Comparison of ENCODE assay signal across 20 cellular contexts in the genomic region with DNA sequence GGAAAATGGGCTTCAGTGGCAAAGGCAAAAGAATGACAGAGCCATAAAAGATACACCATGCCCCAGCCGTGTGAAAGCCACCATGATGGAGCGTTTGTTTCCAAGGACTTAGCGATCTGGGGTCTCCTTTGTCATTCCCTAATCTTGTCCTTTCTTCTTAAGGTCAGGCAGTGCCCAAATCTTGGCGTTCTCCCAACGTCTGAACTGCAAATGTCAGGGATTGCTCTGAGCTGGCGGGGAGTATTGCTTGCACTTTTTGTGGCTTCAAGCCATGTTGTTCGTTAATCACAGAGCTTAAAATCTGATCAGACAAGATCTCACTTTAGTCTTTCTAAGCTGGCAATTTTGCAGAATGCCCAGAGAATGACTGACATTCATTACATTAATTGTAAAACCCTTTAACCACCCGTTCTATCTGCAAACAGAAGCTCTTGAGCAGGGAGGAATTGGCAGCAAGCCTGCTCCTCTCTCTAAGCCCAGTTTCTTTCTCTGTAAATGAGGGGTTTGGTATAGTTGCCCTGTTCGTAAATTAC.
DNase-seq lines count a peak whose midpoint lies in the region; ATAC-seq, FAIRE-seq and TF ChIP-seq lines count a peak whose summit lies in the region.
"Had no signal": no experiment of that assay in that cellular context is flagged by ENCODE, and none has a peak within 500 bp of the region (broad histone marks: within the 10 kb centered on the region; RNA-seq: fewer than 3 reads in every experiment).

No MANE protein-coding gene starts in this region.

- CTCF ChIA-PET in A549 (lab: Yijun Ruan, JAX), result interaction anchor here (1.1 kb wide), 1 partner anchor 144 kb away, joined by 3 read pairs; no protein-coding TSS in a partner anchor

- FAIRE-seq in A549 (lab: Jason Lieb, UNC), result no peak
- FAIRE-seq: pancreas, RCC 7860 had no signal

- TF ChIP-seq RAD21 in A549 (conservative IDR thresholded peaks at IDR 0.05 in 1 of 2, IDR thresholded peaks at IDR 0.05 in 1 of 2), result no peak

- peak overlapping the region; percentile 5; the same call in 1 of the 3 replicates for H3K4me2 ChIP-seq in A549

- H3K27ac ChIP-seq in A549, result no peak overlapping the region
- H3K27ac ChIP-seq in right cardiac atrium (ENCODE audit: low read length), result no peak overlapping the region
- H3K27ac ChIP-seq: heart left ventricle, pancreas, SJSA1, thoracic aorta had no signal

- intact Hi-C loops in right cardiac atrium (cut with DNase I), result loop anchor here in 1 of 4 donors (5.0 kb wide), 1 partner anchor 50 kb away; no protein-coding TSS in a partner anchor

- POLR2A ChIA-PET in A549 (lab: Yijun Ruan, JAX), result interaction anchor here (0.5 kb wide), 1 partner anchor 193 kb away, joined by 6 read pairs; no protein-coding TSS in a partner anchor

- TF ChIP-seq POLR2A in A549 (IDR thresholded peaks at IDR 0.05; ENCODE audit: low read length), result no peak

- TF ChIP-seq EP300 in A549 (IDR thresholded peaks at IDR 0.05), result no peak

- H3K27me3 ChIP-seq in right cardiac atrium (ENCODE audit: control insufficient read depth, insufficient read depth), result no peaks in the 10 kb centered on the region
- H3K27me3 ChIP-seq: heart left ventricle, pancreas, SJSA1 had no signal

- DNase-seq in A549 (ENCODE audit: low read depth in 1 of 2, low spot score in 1 of 2) (no peak), DMS79 (lab: John Stamatoyannopoulos, UW) (peak; percentile 21), NCI-H2029 treated with DMSO at 0.1 percent for 48 hours (lab: John Stamatoyannopoulos, UW) (peak; percentile 42), foreskin fibroblast (peak; percentile 8 to 31), NCI-H2196 (lab: John Stamatoyannopoulos, UW; ENCODE audit: unreplicated experiment) (no peak), right cardiac atrium (no peak), NCI-H2081 treated with DMSO at 0.1 percent for 48 hours (lab: John Stamatoyannopoulos, UW) (no peak)
- DNase-seq: activated CD4-positive, alpha-beta T cell treated with anti-CD3 and anti-CD28 coated beads for 48 hours; activated naive CD4-positive, alpha-beta T cell treated with anti-CD3 and anti-CD28 coated beads, Interleukin-2, amount 10 ng/mL, durations not matched to agents 7 days and 5 days; activated T-cell treated with anti-CD3 and anti-CD28 coated beads, Interleukin-2, amount 50 U/mL, for 72 hours; GF-D8; H7; heart left ventricle; left colon; natural killer cell; pancreas had no signal

- TF ChIP-seq CTCF in A549 (IDR thresholded peaks at IDR 0.05) (no peak), foreskin fibroblast (IDR thresholded peaks at IDR 0.05; ENCODE audit: low read depth, low read length) (no peak)

- H3K4me1 ChIP-seq in A549, result no peaks in the 10 kb centered on the region
- no peaks in the 10 kb centered on the region for H3K4me1 ChIP-seq in right cardiac atrium (ENCODE audit: control insufficient read depth, insufficient read depth, low read length)
- H3K4me1 ChIP-seq: heart left ventricle, pancreas, SJSA1 had no signal

- peak; percentile 21 to 33; a peak in 3 of 6 replicates for ATAC-seq in A549
- no peak for ATAC-seq in HG03354 (IDR thresholded peaks at IDR 0.05; ENCODE audit: poor library complexity, severe bottlenecking, unreplicated experiment)
- no peak for ATAC-seq in right cardiac atrium
- ATAC-seq: activated T-cell treated with anti-CD3 and anti-CD28 coated beads, Interleukin-2, amount 50 U/mL, for 72 hours; heart left ventricle; left colon; natural killer cell had no signal

- H3K4me3 ChIP-seq in A549 (no peak overlapping the region), foreskin fibroblast (ENCODE audit: low read depth in 1 of 2, low read length in 2 of 2) (no peak overlapping the region), right cardiac atrium (ENCODE audit: low read length) (no peak overlapping the region)
- H3K4me3 ChIP-seq: heart left ventricle, pancreas, SJSA1, thoracic aorta had no signal

- H3K9me3 ChIP-seq in A549 (peaks cover 14% of the 10 kb centered on the region; the same call in 2 of the 3 replicates), right cardiac atrium (ENCODE audit: control insufficient read depth, low read length) (no peaks in the 10 kb centered on the region)
- H3K9me3 ChIP-seq: pancreas, thoracic aorta had no signal

- 10% methylated on average over 9 of the region's 9 CpGs for WGBS in A549 (ENCODE audit: missing lambda C conversion rate)
- WGBS in right cardiac atrium, result 63% methylated on average over 9 of the region's 9 CpGs

TF ChIP-seq in A549, 52 proteins besides CTCF, POLR2A, EP300 and RAD21:
- TF ChIP-seq REST (IDR thresholded peaks at IDR 0.05) (no peak), ZSCAN20 (CRISPR knock-in tag; IDR thresholded peaks at IDR 0.05) (no peak), ESRRA (IDR thresholded peaks at IDR 0.05; ENCODE audit: borderline replicate concordance, low read length) (no peak), FOXS1 (CRISPR knock-in tag; IDR thresholded peaks at IDR 0.05) (no peak), TP53 (CRISPR knock-in tag; IDR thresholded peaks at IDR 0.05) (no peak), NFE2L2 (conservative IDR thresholded peaks at IDR 0.05; ENCODE audit: low read length) (no peak), ZNF302 (CRISPR knock-in tag; IDR thresholded peaks at IDR 0.05) (no peak), NPAS2 (CRISPR knock-in tag; IDR thresholded peaks at IDR 0.05; ENCODE audit: borderline replicate concordance) (no peak), ZC3H11A (IDR thresholded peaks at IDR 0.05) (no peak), EHMT2 (IDR thresholded peaks at IDR 0.05; ENCODE audit: low read depth) (no peak), SMC3 (IDR thresholded peaks at IDR 0.05) (no peak), POLR2AphosphoS2 (conservative IDR thresholded peaks at IDR 0.05; ENCODE audit: low read length) (no peak)
- TF ChIP-seq, protein P1, sequence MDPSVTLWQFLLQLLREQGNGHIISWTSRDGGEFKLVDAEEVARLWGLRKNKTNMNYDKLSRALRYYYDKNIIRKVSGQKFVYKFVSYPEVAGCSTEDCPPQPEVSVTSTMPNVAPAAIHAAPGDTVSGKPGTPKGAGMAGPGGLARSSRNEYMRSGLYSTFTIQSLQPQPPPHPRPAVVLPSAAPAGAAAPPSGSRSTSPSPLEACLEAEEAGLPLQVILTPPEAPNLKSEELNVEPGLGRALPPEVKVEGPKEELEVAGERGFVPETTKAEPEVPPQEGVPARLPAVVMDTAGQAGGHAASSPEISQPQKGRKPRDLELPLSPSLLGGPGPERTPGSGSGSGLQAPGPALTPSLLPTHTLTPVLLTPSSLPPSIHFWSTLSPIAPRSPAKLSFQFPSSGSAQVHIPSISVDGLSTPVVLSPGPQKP (IDR thresholded peaks at IDR 0.05; ENCODE audit: low read depth, low read length), result no peak

Comparison
In these comparisons a context has a peak if more than half of its experiments do, and no peak if none do; other contexts are left out.
1. ATAC-seq: peak in A549 (2 of 2); none in HG03354 (single experiment) and right cardiac atrium (0 of 2).
2. DNase-seq: peak in DMS79 (single experiment), NCI-H2029 treated with DMSO at 0.1 percent for 48 hours (single experiment) and foreskin fibroblast (2 of 2); none in A549 (0 of 2), NCI-H2196 (single experiment), right cardiac atrium (0 of 3) and NCI-H2081 treated with DMSO at 0.1 percent for 48 hours (single experiment).